Comparison of ENCODE assay signal across 29 cellular contexts in the genomic region with DNA sequence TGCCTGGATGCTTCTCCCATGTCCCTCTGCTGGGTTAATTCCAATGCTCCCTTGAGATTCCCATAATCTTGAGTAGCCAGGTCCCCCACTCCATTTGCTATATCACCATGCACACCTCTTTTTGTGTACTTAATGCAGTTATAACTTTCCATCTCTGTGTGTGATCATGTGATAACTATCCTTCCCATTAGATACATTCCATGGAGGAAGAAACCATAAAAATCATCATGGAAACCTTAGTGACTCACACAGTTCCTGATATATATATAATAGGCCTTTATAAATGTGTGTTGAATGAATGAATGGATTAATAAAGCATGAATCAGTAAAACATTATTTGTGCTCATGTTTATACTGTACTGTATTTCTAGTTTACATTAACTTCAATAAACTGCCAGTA.
A peak's percentile ranks its signal among the peaks of the same experiment; 100 is the strongest.
DNase-seq lines count a peak whose midpoint lies in the region; ATAC-seq, FAIRE-seq and TF ChIP-seq lines count a peak whose summit lies in the region.
"Had no signal": no experiment of that assay in that cellular context is flagged by ENCODE, and none has a peak within 500 bp of the region (broad histone marks: within the 10 kb centered on the region; RNA-seq: fewer than 3 reads in every experiment).

No MANE protein-coding gene starts in this region.

- peaks cover 28% of the 10 kb centered on the region for H3K79me2 ChIP-seq in hepatocyte

- no peaks in the 10 kb centered on the region for H3K27me3 Mint-ChIP-seq in CD14-positive monocyte (ENCODE audit: low read depth in 3 of 3)
- H3K27me3 Mint-ChIP-seq: CD4-positive, alpha-beta memory T cell had no signal

- H4K20me1 ChIP-seq in hepatocyte (ENCODE audit: insufficient read depth, poor library complexity, severe bottlenecking): no peaks in the 10 kb centered on the region
- H4K20me1 ChIP-seq: BLaER1 treated with 17β-estradiol and CSF1 and Interleukin-3, amounts not matched to agents 10 nM and 100 nM had no signal

- ATAC-seq in HG03354 (IDR thresholded peaks at IDR 0.05; ENCODE audit: poor library complexity, severe bottlenecking, unreplicated experiment): no peak
- ATAC-seq in SK-N-SH treated with all-trans-retinoic acid at 6 μM for 48 hours: no peak
- ATAC-seq: A549, GM12878 had no signal

- no peaks in the 10 kb centered on the region for H3K27me3 ChIP-seq in bronchial epithelial cell (ENCODE audit: control insufficient read depth, insufficient read depth, low read length)
- no peaks in the 10 kb centered on the region for H3K27me3 ChIP-seq in hepatocyte
- H3K27me3 ChIP-seq: BLaER1 treated with 17β-estradiol and CSF1 and Interleukin-3, amounts not matched to agents 10 nM and 100 nM had no signal

- no peak overlapping the region for H3K4me2 ChIP-seq in hepatocyte
- H3K4me2 ChIP-seq: A549; BLaER1 treated with 17β-estradiol and CSF1 and Interleukin-3, amounts not matched to agents 10 nM and 100 nM; PC-9 had no signal

- no peak overlapping the region for H3K27ac Mint-ChIP-seq in CD14-positive monocyte

- peaks cover 13% of the 10 kb centered on the region for H3K4me1 Mint-ChIP-seq in CD14-positive monocyte

- DNase-seq in RCC 7860 (ENCODE audit: low spot score): peak; percentile 51
- DNase-seq in bronchial epithelial cell (ENCODE audit: low read depth): peak; percentile 48
- DNase-seq in hepatocyte (ENCODE audit: low spot score): no peak
- DNase-seq in middle frontal gyrus (ENCODE audit: extremely low spot score, low spot score): no peak
- no peak for DNase-seq in CD14-positive monocyte (ENCODE audit: low spot score)
- DNase-seq: AML-193; Caco-2; CD4-positive, alpha-beta memory T cell; DMS 273 treated with DMSO at 0.1 percent for 48 hours; DMS79; EL; GDM1; HCEC 1CT; NCI-H1048; NCI-H1417; NCI-H1694; NCI-H2029 treated with DMSO at 0.1 percent for 48 hours; NCI-H446 treated with DMSO at 0.1 percent for 48 hours; NCI-H526 treated with DMSO at 0.1 percent for 48 hours; PC-9; SHP77 had no signal

- H3K4me1 ChIP-seq in hepatocyte (ENCODE audit: insufficient read depth): peaks cover 20% of the 10 kb centered on the region

- H3K36me3 ChIP-seq in bronchial epithelial cell (ENCODE audit: control insufficient read depth, insufficient read depth, low read length) (no peaks in the 10 kb centered on the region), hepatocyte (replicated peaks; ENCODE audit: insufficient read depth, low read depth) (no peaks in the 10 kb centered on the region)
- H3K36me3 ChIP-seq: BLaER1 treated with 17β-estradiol and CSF1 and Interleukin-3, amounts not matched to agents 10 nM and 100 nM had no signal

- FAIRE-seq in RCC 7860 (lab: Jason Lieb, UNC) (peak; percentile 87), bronchial epithelial cell (lab: Jason Lieb, UNC) (no peak)
- FAIRE-seq: A549, GM12878, H1 had no signal

- H3K4me3 ChIP-seq in bronchial epithelial cell (ENCODE audit: low read depth, low read length): no peak overlapping the region
- H3K4me3 ChIP-seq in hepatocyte: no peak overlapping the region
- H3K4me3 ChIP-seq: A549; BLaER1 treated with 17β-estradiol and CSF1 and Interleukin-3, amounts not matched to agents 10 nM and 100 nM; GM12878; PC-9 had no signal

- no peaks in the 10 kb centered on the region for H3K9me3 ChIP-seq in hepatocyte (ENCODE audit: low read depth)
- H3K9me3 ChIP-seq: A549; BLaER1 treated with 17β-estradiol and CSF1 and Interleukin-3, amounts not matched to agents 10 nM and 100 nM; Caco-2 had no signal

- intact Hi-C loops in CD14-positive monocyte (cut with micrococcal nuclease): no loop called here

- H3K4me3 Mint-ChIP-seq in CD14-positive monocyte: no peak overlapping the region

- no peak for TF ChIP-seq CTCF in bronchial epithelial cell (IDR thresholded peaks at IDR 0.05; ENCODE audit: insufficient read depth, low read length, severe bottlenecking)
- TF ChIP-seq CTCF in hepatocyte (IDR thresholded peaks at IDR 0.05; ENCODE audit: poor library complexity): no peak
- no peak for TF ChIP-seq CTCF in CD14-positive monocyte (IDR thresholded peaks at IDR 0.05)

- H3K27ac ChIP-seq in hepatocyte: peak overlapping the region; percentile 63
- H3K27ac ChIP-seq: A549; BLaER1 treated with 17β-estradiol and CSF1 and Interleukin-3, amounts not matched to agents 10 nM and 100 nM; HL-60; PC-9; RWPE1 had no signal

- peaks cover 19 to 20% of the 10 kb centered on the region in 2 donors for H3K36me3 Mint-ChIP-seq in CD14-positive monocyte

- H2AFZ ChIP-seq in hepatocyte: no peak overlapping the region
- H2AFZ ChIP-seq: PC-9 had no signal

- no peaks in the 10 kb centered on the region for H3K9me2 ChIP-seq in hepatocyte (replicated peaks; ENCODE audit: insufficient read depth)

- H3K9me3 Mint-ChIP-seq in CD14-positive monocyte: peaks cover 0 to 3% (median 0%) of the 10 kb centered on the region in 7 donors

TF ChIP-seq in SK-N-SH treated with all-trans-retinoic acid at 6 μM for 48 hours, 23 proteins besides CTCF, POLR2A, EP300 and RAD21 (continues in another document):
- TF ChIP-seq, protein P1, sequence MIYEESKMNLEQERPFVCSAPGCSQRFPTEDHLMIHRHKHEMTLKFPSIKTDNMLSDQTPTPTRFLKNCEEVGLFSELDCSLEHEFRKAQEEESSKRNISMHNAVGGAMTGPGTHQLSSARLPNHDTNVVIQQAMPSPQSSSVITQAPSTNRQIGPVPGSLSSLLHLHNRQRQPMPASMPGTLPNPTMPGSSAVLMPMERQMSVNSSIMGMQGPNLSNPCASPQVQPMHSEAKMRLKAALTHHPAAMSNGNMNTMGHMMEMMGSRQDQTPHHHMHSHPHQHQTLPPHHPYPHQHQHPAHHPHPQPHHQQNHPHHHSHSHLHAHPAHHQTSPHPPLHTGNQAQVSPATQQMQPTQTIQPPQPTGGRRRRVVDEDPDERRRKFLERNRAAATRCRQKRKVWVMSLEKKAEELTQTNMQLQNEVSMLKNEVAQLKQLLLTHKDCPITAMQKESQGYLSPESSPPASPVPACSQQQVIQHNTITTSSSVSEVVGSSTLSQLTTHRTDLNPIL (CRISPR knock-in tag; IDR thresholded peaks at IDR 0.05; ENCODE audit: low read depth): no peak
- TF ChIP-seq GLIS3 (CRISPR knock-in tag; IDR thresholded peaks at IDR 0.05) (no peak), ZFP30 (CRISPR knock-in tag; IDR thresholded peaks at IDR 0.05) (no peak), PPARA (CRISPR knock-in tag; IDR thresholded peaks at IDR 0.05; ENCODE audit: borderline replicate concordance) (no peak), BACH2 (CRISPR knock-in tag; IDR thresholded peaks at IDR 0.05; ENCODE audit: borderline replicate concordance) (no peak), ARNTL (CRISPR knock-in tag; IDR thresholded peaks at IDR 0.05; ENCODE audit: borderline replicate concordance, low read depth) (no peak), SNAI2 (CRISPR knock-in tag; IDR thresholded peaks at IDR 0.05) (no peak)
- TF ChIP-seq, protein P2, sequence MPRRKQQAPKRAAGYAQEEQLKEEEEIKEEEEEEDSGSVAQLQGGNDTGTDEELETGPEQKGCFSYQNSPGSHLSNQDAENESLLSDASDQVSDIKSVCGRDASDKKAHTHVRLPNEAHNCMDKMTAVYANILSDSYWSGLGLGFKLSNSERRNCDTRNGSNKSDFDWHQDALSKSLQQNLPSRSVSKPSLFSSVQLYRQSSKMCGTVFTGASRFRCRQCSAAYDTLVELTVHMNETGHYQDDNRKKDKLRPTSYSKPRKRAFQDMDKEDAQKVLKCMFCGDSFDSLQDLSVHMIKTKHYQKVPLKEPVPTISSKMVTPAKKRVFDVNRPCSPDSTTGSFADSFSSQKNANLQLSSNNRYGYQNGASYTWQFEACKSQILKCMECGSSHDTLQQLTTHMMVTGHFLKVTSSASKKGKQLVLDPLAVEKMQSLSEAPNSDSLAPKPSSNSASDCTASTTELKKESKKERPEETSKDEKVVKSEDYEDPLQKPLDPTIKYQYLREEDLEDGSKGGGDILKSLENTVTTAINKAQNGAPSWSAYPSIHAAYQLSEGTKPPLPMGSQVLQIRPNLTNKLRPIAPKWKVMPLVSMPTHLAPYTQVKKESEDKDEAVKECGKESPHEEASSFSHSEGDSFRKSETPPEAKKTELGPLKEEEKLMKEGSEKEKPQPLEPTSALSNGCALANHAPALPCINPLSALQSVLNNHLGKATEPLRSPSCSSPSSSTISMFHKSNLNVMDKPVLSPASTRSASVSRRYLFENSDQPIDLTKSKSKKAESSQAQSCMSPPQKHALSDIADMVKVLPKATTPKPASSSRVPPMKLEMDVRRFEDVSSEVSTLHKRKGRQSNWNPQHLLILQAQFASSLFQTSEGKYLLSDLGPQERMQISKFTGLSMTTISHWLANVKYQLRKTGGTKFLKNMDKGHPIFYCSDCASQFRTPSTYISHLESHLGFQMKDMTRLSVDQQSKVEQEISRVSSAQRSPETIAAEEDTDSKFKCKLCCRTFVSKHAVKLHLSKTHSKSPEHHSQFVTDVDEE (CRISPR knock-in tag; IDR thresholded peaks at IDR 0.05): no peak
- TF ChIP-seq, protein P3, sequence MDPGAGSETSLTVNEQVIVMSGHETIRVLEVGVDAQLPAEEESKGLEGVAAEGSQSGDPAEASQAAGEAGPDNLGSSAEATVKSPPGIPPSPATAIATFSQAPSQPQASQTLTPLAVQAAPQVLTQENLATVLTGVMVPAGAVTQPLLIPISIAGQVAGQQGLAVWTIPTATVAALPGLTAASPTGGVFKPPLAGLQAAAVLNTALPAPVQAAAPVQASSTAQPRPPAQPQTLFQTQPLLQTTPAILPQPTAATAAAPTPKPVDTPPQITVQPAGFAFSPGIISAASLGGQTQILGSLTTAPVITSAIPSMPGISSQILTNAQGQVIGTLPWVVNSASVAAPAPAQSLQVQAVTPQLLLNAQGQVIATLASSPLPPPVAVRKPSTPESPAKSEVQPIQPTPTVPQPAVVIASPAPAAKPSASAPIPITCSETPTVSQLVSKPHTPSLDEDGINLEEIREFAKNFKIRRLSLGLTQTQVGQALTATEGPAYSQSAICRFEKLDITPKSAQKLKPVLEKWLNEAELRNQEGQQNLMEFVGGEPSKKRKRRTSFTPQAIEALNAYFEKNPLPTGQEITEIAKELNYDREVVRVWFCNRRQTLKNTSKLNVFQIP (CRISPR knock-in tag; IDR thresholded peaks at IDR 0.05; ENCODE audit: borderline replicate concordance, low read depth): no peak
- TF ChIP-seq, protein P4, sequence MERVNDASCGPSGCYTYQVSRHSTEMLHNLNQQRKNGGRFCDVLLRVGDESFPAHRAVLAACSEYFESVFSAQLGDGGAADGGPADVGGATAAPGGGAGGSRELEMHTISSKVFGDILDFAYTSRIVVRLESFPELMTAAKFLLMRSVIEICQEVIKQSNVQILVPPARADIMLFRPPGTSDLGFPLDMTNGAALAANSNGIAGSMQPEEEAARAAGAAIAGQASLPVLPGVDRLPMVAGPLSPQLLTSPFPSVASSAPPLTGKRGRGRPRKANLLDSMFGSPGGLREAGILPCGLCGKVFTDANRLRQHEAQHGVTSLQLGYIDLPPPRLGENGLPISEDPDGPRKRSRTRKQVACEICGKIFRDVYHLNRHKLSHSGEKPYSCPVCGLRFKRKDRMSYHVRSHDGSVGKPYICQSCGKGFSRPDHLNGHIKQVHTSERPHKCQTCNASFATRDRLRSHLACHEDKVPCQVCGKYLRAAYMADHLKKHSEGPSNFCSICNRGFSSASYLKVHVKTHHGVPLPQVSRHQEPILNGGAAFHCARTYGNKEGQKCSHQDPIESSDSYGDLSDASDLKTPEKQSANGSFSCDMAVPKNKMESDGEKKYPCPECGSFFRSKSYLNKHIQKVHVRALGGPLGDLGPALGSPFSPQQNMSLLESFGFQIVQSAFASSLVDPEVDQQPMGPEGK (CRISPR knock-in tag; IDR thresholded peaks at IDR 0.05; ENCODE audit: borderline replicate concordance): no peak

Comparison
In these comparisons a context has a peak if more than half of its experiments do, and no peak if none do; other contexts are left out.
1. DNase-seq: peak in RCC 7860 (single experiment) and bronchial epithelial cell (single experiment); none in hepatocyte (single experiment), middle frontal gyrus (single experiment) and CD14-positive monocyte (single experiment).